ENCODE assay signal across 8 cellular contexts in the genomic region with DNA sequence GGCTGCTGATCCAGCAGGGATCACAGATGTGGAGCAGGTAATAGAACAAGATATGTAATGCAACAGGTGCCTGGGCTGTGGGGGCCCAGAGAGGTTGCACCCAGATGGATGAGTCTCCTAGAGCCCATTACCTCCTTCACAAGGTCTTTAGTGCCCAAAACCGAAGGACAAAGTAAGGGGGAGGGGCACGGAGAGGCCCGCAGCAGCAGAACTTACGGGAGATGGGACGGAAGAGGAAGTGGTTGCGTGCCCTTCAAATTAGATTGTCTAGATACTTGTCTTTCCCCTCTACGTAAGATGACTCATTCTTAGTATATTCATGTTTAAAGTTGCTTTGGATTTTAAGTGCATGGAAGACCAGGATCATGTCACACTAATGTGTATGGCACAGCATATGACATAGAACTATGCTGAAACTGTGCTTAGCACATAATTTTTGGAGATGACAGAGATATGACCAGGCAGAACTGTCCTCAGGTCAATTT. TPM values are rescaled to one million over a fixed set of nuclear protein-coding genes. Genes with fewer than 3 reads are reported as not detected.
DNase-seq lines count a peak whose midpoint lies in the region; ATAC-seq, FAIRE-seq and TF ChIP-seq lines count a peak whose summit lies in the region.

No MANE protein-coding gene starts in this region.

- no peaks in the 10 kb centered on the region for H3K9me3 ChIP-seq in A673 (ENCODE audit: low read depth, low read length, poor library complexity, severe bottlenecking)
- no peaks in the 10 kb centered on the region for H3K9me3 ChIP-seq in small intestine (ENCODE audit: control insufficient read depth, low read depth)

- POLR2A ChIA-PET in A673 (lab: Charles Lee; ENCODE audit: low non-redundant PET) = no interaction called here

- ATAC-seq in GM21367 (IDR thresholded peaks at IDR 0.05; ENCODE audit: unreplicated experiment) = peak; percentile 33
- ATAC-seq in activated CD4-positive, CD25-positive, alpha-beta regulatory T cell treated with anti-CD3 and anti-CD28 coated beads, Interleukin-2, amount 50 U/mL, for 24 hours = peak; percentile 82 to 85

- DNase-seq in A673 (ENCODE audit: low spot score) (peak; percentile 50), HT1080 (ENCODE audit: low read depth) (peak; percentile 79), dermis blood vessel endothelial cell (peak; percentile 39), small intestine (peak; percentile 59), NCI-H1417 treated with DMSO at 0.1 percent for 48 hours (lab: John Stamatoyannopoulos, UW) (no peak), DMS114 treated with DMSO at 0.1 percent for 48 hours (lab: John Stamatoyannopoulos, UW; ENCODE audit: unreplicated experiment) (no peak)

- CTCF ChIA-PET in A673 (lab: Charles Lee) = interaction anchor here (1.0 to 1.4 kb wide), 2 partner anchors 707 to 1011 kb away, joined by 3 read pairs; no protein-coding TSS in a partner anchor

- intact Hi-C loops in A673 (cut with micrococcal nuclease; ENCODE audit: unreplicated experiment) = loop anchor here (1.0 to 10.0 kb wide), 4 partner anchors 108 to 1092 kb away; no protein-coding TSS in a partner anchor

- TF ChIP-seq CTCF in A673 (conservative IDR thresholded peaks at IDR 0.05; ENCODE audit: low read depth, low read length) = no peak

- H3K4me3 ChIP-seq in A673 (ENCODE audit: low read depth, low read length, poor library complexity, severe bottlenecking) = no peak overlapping the region
- H3K4me3 ChIP-seq in small intestine (ENCODE audit: low read depth in 1 of 2, low read length in 2 of 2) = no peak overlapping the region

- FAIRE-seq in small intestine (lab: Jason Lieb, UNC) = no peak

- H3K27ac ChIP-seq in A673 (ENCODE audit: low read depth, low read length, poor library complexity, severe bottlenecking) (no peak overlapping the region), small intestine (ENCODE audit: low read depth in 1 of 2, low read length in 1 of 2) (peak overlapping the region; percentile 56 to 87)

- H3K27me3 ChIP-seq in A673 (replicated peaks; ENCODE audit: insufficient read depth, low read depth, low read length, poor library complexity) (no peaks in the 10 kb centered on the region), small intestine (ENCODE audit: control insufficient read depth in 2 of 2, insufficient read depth in 2 of 2, low read length in 2 of 2) (no peaks in the 10 kb centered on the region)

- H3K36me3 ChIP-seq in A673 (ENCODE audit: insufficient read depth, low read length, poor library complexity, severe bottlenecking) (no peaks in the 10 kb centered on the region), small intestine (ENCODE audit: control insufficient read depth in 2 of 2, insufficient read depth in 2 of 2, low read length in 2 of 2) (no peaks in the 10 kb centered on the region)

- 24 to 37% (median 33%) methylated on average over 7 of the region's 7 CpGs for WGBS in small intestine, 3 donors

- H3K4me1 ChIP-seq in A673 (ENCODE audit: insufficient read depth, low read length, poor library complexity, severe bottlenecking) (peaks cover 6% of the 10 kb centered on the region), small intestine (ENCODE audit: control insufficient read depth in 2 of 2, insufficient read depth in 1 of 2, low read depth in 1 of 2, low read length in 1 of 2) (peaks cover 0 to 3% of the 10 kb centered on the region in 2 donors)

- BruUV-seq in A673 (replicated peaks; lab: Mats Ljungman, UMichigan) = no TSS peak

RNA-seq across cellular contexts. Expression of a gene that starts 5.7 kb away (rescaled TPM):
- total RNA-seq in A673 (2021) = 32.0 and 32.3 TPM in 2 replicates
- total RNA-seq in HT1080 (2014; rRNA removed; shearing (Covaris generic)) = 25.3 and 25.7 TPM in 2 replicates
- 25.3 and 28.1 TPM in 2 replicates for polyA plus RNA-seq in HT1080 (2015; cell fraction: cytosol; rRNA removed)
- polyA plus RNA-seq in HT1080 (2015; cell fraction: nucleus; rRNA removed) = 52.0 and 62.7 TPM in 2 replicates
- total RNA-seq in dermis blood vessel endothelial cell = 17.0 and 17.2 TPM in 2 replicates
- polyA plus RNA-seq in small intestine = 10 to 100 TPM; 19.2 to 23.3 (median 22.5) TPM

RNA-seq across cellular contexts. Expression of a gene that starts 12.7 kb away (rescaled TPM):
- 19.6 and 20.3 TPM in 2 replicates for total RNA-seq in A673 (2021)
- 61.7 and 66.3 TPM in 2 replicates for total RNA-seq in HT1080 (2014; rRNA removed; shearing (Covaris generic))
- polyA plus RNA-seq in HT1080 (2015; cell fraction: cytosol; rRNA removed) = 33.1 and 37.1 TPM in 2 replicates
- 14.6 and 17.1 TPM in 2 replicates for polyA plus RNA-seq in HT1080 (2015; cell fraction: nucleus; rRNA removed)
- 16.8 and 28.0 TPM in 2 replicates for total RNA-seq in dermis blood vessel endothelial cell
- 10 to 100 TPM; 23.2 to 42.0 (median 24.0) TPM for polyA plus RNA-seq in small intestine

Comparison
In these comparisons a context has a peak if more than half of its experiments do, and no peak if none do; other contexts are left out.
1. DNase-seq: peak in A673 (single experiment), HT1080 (single experiment), dermis blood vessel endothelial cell (single experiment) and small intestine (single experiment); none in NCI-H1417 treated with DMSO at 0.1 percent for 48 hours (single experiment) and DMS114 treated with DMSO at 0.1 percent for 48 hours (single experiment).